In the genomic region with DNA sequence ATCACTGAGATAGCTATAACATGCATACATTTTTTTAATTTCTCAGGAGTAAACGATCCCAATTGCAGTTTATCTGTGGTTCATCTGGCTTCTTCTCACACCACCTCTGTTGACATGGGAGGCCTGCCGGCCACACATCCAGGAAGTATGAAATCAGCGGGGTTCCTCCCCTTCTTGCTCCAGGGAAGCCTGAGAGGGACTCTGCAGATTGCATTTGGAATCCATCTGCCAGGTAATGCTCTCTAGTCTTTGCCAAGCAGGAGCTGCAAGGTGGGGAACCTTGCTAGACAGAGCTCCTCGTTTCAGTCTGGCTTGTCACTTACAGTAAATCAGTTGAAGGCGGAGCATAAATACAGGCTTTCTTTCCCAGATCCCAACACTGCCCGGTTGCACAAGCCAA, we compare ENCODE assay signal across 27 cellular contexts. TPM values are rescaled to one million over a fixed set of nuclear protein-coding genes. Genes with fewer than 3 reads are reported as not detected.
A peak's percentile ranks its signal among the peaks of the same experiment; 100 is the strongest.
DNase-seq lines count a peak whose midpoint lies in the region; FAIRE-seq and TF ChIP-seq lines count a peak whose summit lies in the region.
"Had no signal": no experiment of that assay in that cellular context is flagged by ENCODE, and none has a peak within 500 bp of the region (broad histone marks: within the 10 kb centered on the region; RNA-seq: fewer than 3 reads in every experiment).

No MANE protein-coding gene starts in this region.

- H3K4me1 ChIP-seq in astrocyte (ENCODE audit: insufficient read depth, low read length), result no peaks in the 10 kb centered on the region
- peaks cover 0 to 3% of the 10 kb centered on the region in 2 experiments for H3K4me1 ChIP-seq in trophoblast cell (ENCODE audit: control insufficient read depth in 1 of 2, insufficient read depth in 2 of 2, low read length in 2 of 2)
- H3K4me1 ChIP-seq: SJSA1 had no signal

- H3K4me3 Mint-ChIP-seq in astrocyte (ENCODE audit: unreplicated experiment), result no peak overlapping the region
- H3K4me3 Mint-ChIP-seq: CD14-positive monocyte, T-helper 17 cell had no signal

- H2BK12ac ChIP-seq in trophoblast cell (ENCODE audit: low read length), result no peak overlapping the region

- no peak overlapping the region for H3K4me3 ChIP-seq in astrocyte (ENCODE audit: insufficient read depth, low read depth, low read length)
- H3K4me3 ChIP-seq in trophoblast cell (ENCODE audit: low read depth, low read length), result no peak overlapping the region
- H3K4me3 ChIP-seq: MG63, SJSA1 had no signal

- no peaks in the 10 kb centered on the region for H4K20me1 ChIP-seq in astrocyte (ENCODE audit: insufficient read depth, low read length)

- H3K27me3 ChIP-seq in astrocyte (ENCODE audit: insufficient read depth, low read length), result no peaks in the 10 kb centered on the region
- H3K27me3 ChIP-seq in trophoblast cell (ENCODE audit: insufficient read depth, low read length), result no peaks in the 10 kb centered on the region
- H3K27me3 ChIP-seq: MG63, SJSA1 had no signal

- no peak overlapping the region for H3K14ac ChIP-seq in trophoblast cell (ENCODE audit: low read length)

- no peak overlapping the region for H3K4ac ChIP-seq in trophoblast cell (ENCODE audit: low read depth, low read length)

- no peak overlapping the region for H3K23ac ChIP-seq in trophoblast cell (ENCODE audit: low read length)

- peak; percentile 1 for DNase-seq in NCI-H2029 (lab: John Stamatoyannopoulos, UW)
- DNase-seq in NCI-H2029 treated with DMSO at 0.1 percent for 48 hours (lab: John Stamatoyannopoulos, UW), result no peak
- peak; percentile 76 for DNase-seq in NCI-H146 (lab: John Stamatoyannopoulos, UW)
- DNase-seq in astrocyte (ENCODE audit: low read depth), result no peak
- DNase-seq in trophoblast cell, result no peak
- DNase-seq in posterior cingulate gyrus, result no peak
- no peak for DNase-seq in NAMALWA (ENCODE audit: low spot score)
- DNase-seq in cerebellar nuclear complex (lab: John Stamatoyannopoulos, UW), result no peak
- DNase-seq: DND-41, GOT3, Karpas-422, MG63, NCI-H1048, NCI-H1694, NCI-H2107, NCI-H226, NCI-H524 treated with DMSO at 0.1 percent for 48 hours, OCI-M1, SW 1271, T-helper 17 cell had no signal

- no peak overlapping the region for H2BK5ac ChIP-seq in trophoblast cell (ENCODE audit: low read depth, low read length, poor library complexity)

- no peaks in the 10 kb centered on the region for H3K79me1 ChIP-seq in trophoblast cell (ENCODE audit: low read length)

- no peaks in the 10 kb centered on the region for H3K36me3 Mint-ChIP-seq in astrocyte (ENCODE audit: low read depth, unreplicated experiment)
- H3K36me3 Mint-ChIP-seq: CD14-positive monocyte had no signal

- H3K4me1 Mint-ChIP-seq in astrocyte (ENCODE audit: low read depth, unreplicated experiment), result no peaks in the 10 kb centered on the region
- H3K4me1 Mint-ChIP-seq: CD14-positive monocyte, T-helper 17 cell had no signal

- H4K91ac ChIP-seq in trophoblast cell (ENCODE audit: low read depth, low read length), result no peak overlapping the region

- H3K27ac ChIP-seq in astrocyte (ENCODE audit: low read depth, low read length), result no peak overlapping the region
- H3K27ac ChIP-seq in trophoblast cell (ENCODE audit: low read depth, low read length), result no peak overlapping the region
- H3K27ac ChIP-seq: SJSA1 had no signal

- H3K9ac ChIP-seq in astrocyte (ENCODE audit: low read length) (no peak overlapping the region), trophoblast cell (ENCODE audit: low read length) (no peak overlapping the region)

- no peak overlapping the region for H2AK5ac ChIP-seq in trophoblast cell (ENCODE audit: low read length)

- no peak overlapping the region for H2AFZ ChIP-seq in astrocyte (ENCODE audit: low read depth, low read length)
- H2AFZ ChIP-seq in trophoblast cell (ENCODE audit: insufficient read depth, low read length, poor library complexity), result no peak overlapping the region

- H3K4me2 ChIP-seq in astrocyte (ENCODE audit: low read length), result no peak overlapping the region
- H3K4me2 ChIP-seq in trophoblast cell (ENCODE audit: low read length), result peak overlapping the region; percentile 21

- no peak overlapping the region for H3K18ac ChIP-seq in trophoblast cell (ENCODE audit: low read length)

- no peak for TF ChIP-seq CTCF in astrocyte (IDR thresholded peaks at IDR 0.05; ENCODE audit: insufficient read depth, low read depth, low read length)

- H4K12ac ChIP-seq in trophoblast cell (ENCODE audit: low read depth, low read length), result no peak overlapping the region

- H3K27me3 Mint-ChIP-seq in astrocyte (ENCODE audit: low read depth, unreplicated experiment), result peaks cover 12% of the 10 kb centered on the region
- H3K27me3 Mint-ChIP-seq: T-helper 17 cell had no signal

- H3K9me3 Mint-ChIP-seq in astrocyte (ENCODE audit: unreplicated experiment), result peaks cover 3% of the 10 kb centered on the region

- H3K9me3 ChIP-seq in astrocyte (ENCODE audit: insufficient read depth, low read depth, low read length), result no peaks in the 10 kb centered on the region
- peaks cover 2% of the 10 kb centered on the region for H3K9me3 ChIP-seq in trophoblast cell (ENCODE audit: insufficient read depth, low read depth, low read length)
- H3K9me3 ChIP-seq: MG63 had no signal

- no peak overlapping the region for H4K8ac ChIP-seq in trophoblast cell (ENCODE audit: low read depth, low read length)

- no peak for FAIRE-seq in astrocyte (lab: Jason Lieb, UNC)
- FAIRE-seq: A204.1, D721Med, GM12891, RCC 7860 had no signal

- intact Hi-C loops in posterior cingulate gyrus (cut with DNase I), result no loop called here

- whole genome bisulfite sequencing in trophoblast cell (ENCODE audit: extremely low coverage, insufficient coverage, insufficient read length), result no CpG with 5 or more reads among the region's 6 CpGs

- H3K79me2 ChIP-seq in astrocyte (ENCODE audit: insufficient read depth, low read length) (no peaks in the 10 kb centered on the region), trophoblast cell (ENCODE audit: control insufficient read depth, insufficient read depth, low read length, poor library complexity) (no peaks in the 10 kb centered on the region)

- no peak overlapping the region for H2BK120ac ChIP-seq in trophoblast cell (ENCODE audit: insufficient read depth, low read length, poor library complexity)

- peak overlapping the region; percentile 19 for H3K27ac Mint-ChIP-seq in astrocyte (ENCODE audit: unreplicated experiment)
- H3K27ac Mint-ChIP-seq: CD14-positive monocyte, T-helper 17 cell had no signal

- H3K36me3 ChIP-seq in astrocyte (ENCODE audit: insufficient read depth, low read length) (no peaks in the 10 kb centered on the region), trophoblast cell (ENCODE audit: control insufficient read depth in 1 of 2, insufficient read depth in 2 of 2, low read length in 2 of 2) (no peaks in the 10 kb centered on the region)
- H3K36me3 ChIP-seq: MG63, SJSA1 had no signal

RNA-seq across cellular contexts. Expression of a gene that starts 49.9 kb away (rescaled TPM):
- 15.1 and 19.2 TPM in 2 replicates for total RNA-seq in astrocyte
- 11.8 and 12.1 TPM in 2 replicates for polyA plus RNA-seq in trophoblast cell (2013)
- total RNA-seq: G401, T-helper 17 cell had no signal
- polyA plus RNA-seq: CD14-positive monocyte had no signal

Comparison
In these comparisons a context has a peak if more than half of its experiments do, and no peak if none do; other contexts are left out.
1. DNase-seq: peak in NCI-H2029 (single experiment) and NCI-H146 (single experiment); none in NCI-H2029 treated with DMSO at 0.1 percent for 48 hours (single experiment), astrocyte (single experiment), trophoblast cell (0 of 2), posterior cingulate gyrus (0 of 10), NAMALWA (single experiment) and cerebellar nuclear complex (0 of 2).